In genomic region chr6:70312165-70312564, GRCh38 we compare ENCODE assay signal across 10 cellular contexts. TPM values are rescaled to one million over a fixed set of nuclear protein-coding genes. Genes with fewer than 3 reads are reported as not detected.
DNase-seq lines count a peak whose midpoint lies in the region; ATAC-seq, FAIRE-seq and TF ChIP-seq lines count a peak whose summit lies in the region.
"Had no signal": no experiment of that assay in that cellular context is flagged by ENCODE, and none has a peak within 500 bp of the region (broad histone marks: within the 10 kb centered on the region; RNA-seq: fewer than 3 reads in every experiment).

No MANE protein-coding gene starts in this region.

- TF ChIP-seq POLR2A in H54 (IDR thresholded peaks at IDR 0.05; ENCODE audit: low read depth, low read length): no peak

- CTCF ChIA-PET in activated CD8-positive, alpha-beta memory T cell treated with anti-CD3 and anti-CD28 coated beads, Interleukin-2, amount 10 ng/mL, durations not matched to agents 7 days and 5 days (lab: Charles Lee): interaction anchor here (0.7 kb wide), 1 partner anchor 57 kb away, joined by 3 read pairs; no protein-coding TSS in a partner anchor

- no peak overlapping the region for H3K4me3 Mint-ChIP-seq in activated CD8-positive, alpha-beta memory T cell treated with anti-CD3 and anti-CD28 coated beads, Interleukin-2, amount 10 ng/mL, durations not matched to agents 7 days and 5 days
- H3K4me3 Mint-ChIP-seq: brain had no signal

- ATAC-seq in activated CD8-positive, alpha-beta memory T cell treated with anti-CD3 and anti-CD28 coated beads, Interleukin-2, amount 10 ng/mL, durations not matched to agents 7 days and 5 days: no peak

- no peaks in the 10 kb centered on the region for H3K4me1 Mint-ChIP-seq in activated CD8-positive, alpha-beta memory T cell treated with anti-CD3 and anti-CD28 coated beads, Interleukin-2, amount 10 ng/mL, durations not matched to agents 7 days and 5 days

- H3K9me3 Mint-ChIP-seq in activated CD8-positive, alpha-beta memory T cell treated with anti-CD3 and anti-CD28 coated beads, Interleukin-2, amount 10 ng/mL, durations not matched to agents 7 days and 5 days (ENCODE audit: low read depth): no peaks in the 10 kb centered on the region
- H3K9me3 Mint-ChIP-seq: brain had no signal

- TF ChIP-seq CTCF in AG10803 (conservative IDR thresholded peaks at IDR 0.05; ENCODE audit: low read length) (no peak), fibroblast of mammary gland (conservative IDR thresholded peaks at IDR 0.05; ENCODE audit: control insufficient read depth, insufficient read depth, low read depth, low read length) (no peak)

- H3K4me3 ChIP-seq in AG10803 (ENCODE audit: low read length): no peak overlapping the region
- H3K4me3 ChIP-seq in fibroblast of mammary gland (ENCODE audit: control insufficient read depth, low read depth, low read length): no peak overlapping the region

- peak; percentile 82 for DNase-seq in AG10803 (ENCODE audit: low read depth)
- peak; percentile 12 for DNase-seq in H54 (ENCODE audit: insufficient read length, low spot score)
- DNase-seq in RPMI8226: peak; percentile 67
- peak; percentile 80 for DNase-seq in fibroblast of mammary gland (ENCODE audit: low read depth)
- DNase-seq in activated CD8-positive, alpha-beta memory T cell treated with anti-CD3 and anti-CD28 coated beads, Interleukin-2, amount 10 ng/mL, durations not matched to agents 7 days and 5 days: no peak
- no peak for DNase-seq in mucosa of gallbladder (ENCODE audit: low spot score)
- DNase-seq in DMS153 (lab: John Stamatoyannopoulos, UW): no peak
- DNase-seq in NCI-H2171 treated with DMSO at 0.1 percent for 48 hours (lab: John Stamatoyannopoulos, UW): no peak

- FAIRE-seq in H54 (lab: Jason Lieb, UNC): peak; percentile 96

- H3K27ac Mint-ChIP-seq in activated CD8-positive, alpha-beta memory T cell treated with anti-CD3 and anti-CD28 coated beads, Interleukin-2, amount 10 ng/mL, durations not matched to agents 7 days and 5 days: no peak overlapping the region
- H3K27ac Mint-ChIP-seq: brain had no signal

- peaks cover 25% of the 10 kb centered on the region for H3K27me3 Mint-ChIP-seq in activated CD8-positive, alpha-beta memory T cell treated with anti-CD3 and anti-CD28 coated beads, Interleukin-2, amount 10 ng/mL, durations not matched to agents 7 days and 5 days

- H3K36me3 Mint-ChIP-seq in activated CD8-positive, alpha-beta memory T cell treated with anti-CD3 and anti-CD28 coated beads, Interleukin-2, amount 10 ng/mL, durations not matched to agents 7 days and 5 days: no peaks in the 10 kb centered on the region
- H3K36me3 Mint-ChIP-seq: brain had no signal

RNA-seq across cellular contexts. Expression of gene COL9A1, which starts 9.3 kb away (rescaled TPM):
- total RNA-seq in activated CD8-positive, alpha-beta memory T cell treated with anti-CD3 and anti-CD28 coated beads, Interleukin-2, amount 10 ng/mL, durations not matched to agents 7 days and 5 days: not detected
- total RNA-seq in mucosa of gallbladder: 0.09 TPM
- total RNA-seq: pulmonary artery endothelial cell had no signal

Comparison
In these comparisons a context has a peak if more than half of its experiments do, and no peak if none do; other contexts are left out.
1. DNase-seq: peak in AG10803 (single experiment), H54 (single experiment), RPMI8226 (single experiment) and fibroblast of mammary gland (single experiment); none in activated CD8-positive, alpha-beta memory T cell treated with anti-CD3 and anti-CD28 coated beads, Interleukin-2, amount 10 ng/mL, durations not matched to agents 7 days and 5 days (single experiment), mucosa of gallbladder (single experiment), DMS153 (single experiment) and NCI-H2171 treated with DMSO at 0.1 percent for 48 hours (single experiment).